ENCODE assay signal across 8 cellular contexts in genomic region chr17:79658811-79659207, GRCh38. TPM values are rescaled to one million over a fixed set of nuclear protein-coding genes. Genes with fewer than 3 reads are reported as not detected.
DNase-seq lines count a peak whose midpoint lies in the region; ATAC-seq and TF ChIP-seq lines count a peak whose summit lies in the region.

No MANE protein-coding gene starts in this region.

- intact Hi-C loops in Right ventricle myocardium superior (cut with DNase I) (no loop called here), Right ventricle myocardium inferior (cut with DNase I) (no loop called here)

- TF ChIP-seq POLR2A in erythroblast (IDR thresholded peaks at IDR 0.05; ENCODE audit: low read length) = no peak

- no peak for DNase-seq in Right ventricle myocardium superior
- no peak for DNase-seq in Right ventricle myocardium inferior (ENCODE audit: missing footprints)
- DNase-seq in SJSA1 (ENCODE audit: low read depth in 1 of 2, low spot score in 2 of 2) = peak; percentile 22 to 61
- DNase-seq in iPS DF 19.7 (ENCODE audit: low read depth, low spot score) = peak; percentile 50
- DNase-seq in ureter (ENCODE audit: low spot score) = peak; percentile 50
- DNase-seq in erythroblast (lab: John Stamatoyannopoulos, UW) = no peak
- DNase-seq in activated T-cell treated with anti-CD3 and anti-CD28 coated beads, Interleukin-2, amount 50 U/mL, for 1 hour = no peak

- peaks cover 94% of the 10 kb centered on the region for H3K27me3 ChIP-seq in SJSA1 (replicated peaks)

- H3K36me3 ChIP-seq in SJSA1 = no peaks in the 10 kb centered on the region

- H3K4me1 ChIP-seq in SJSA1 (replicated peaks) = no peaks in the 10 kb centered on the region

- no peak overlapping the region for H3K27ac ChIP-seq in SJSA1

- ATAC-seq in Right ventricle myocardium superior (ENCODE audit: poor library complexity) (peak; percentile 38), Right ventricle myocardium inferior (no peak), HG03039 (IDR thresholded peaks at IDR 0.05; ENCODE audit: unreplicated experiment) (no peak)

- peaks cover 9% of the 10 kb centered on the region; the same call in 1 of the 2 replicates for H3K9me3 ChIP-seq in SJSA1 (replicated peaks)

- H3K4me3 ChIP-seq in SJSA1 = no peak overlapping the region

RNA-seq across cellular contexts. Expression of gene RBFOX3, which starts 48.0 kb away (rescaled TPM):
- total RNA-seq in Right ventricle myocardium superior (not detected), Right ventricle myocardium inferior (not detected), ureter (2.4 TPM)
- total RNA-seq in SJSA1 (2014; rRNA removed; shearing (Covaris generic)) = not detected in 2 replicates

Comparison
In these comparisons a context has a peak if more than half of its experiments do, and no peak if none do; other contexts are left out.
1. DNase-seq: peak in SJSA1 (2 of 2), iPS DF 19.7 (single experiment) and ureter (single experiment); none in Right ventricle myocardium superior (single experiment), Right ventricle myocardium inferior (single experiment), erythroblast (0 of 2) and activated T-cell treated with anti-CD3 and anti-CD28 coated beads, Interleukin-2, amount 50 U/mL, for 1 hour (single experiment).